25 cellular contexts compared by ENCODE assay signal in the genomic region with DNA sequence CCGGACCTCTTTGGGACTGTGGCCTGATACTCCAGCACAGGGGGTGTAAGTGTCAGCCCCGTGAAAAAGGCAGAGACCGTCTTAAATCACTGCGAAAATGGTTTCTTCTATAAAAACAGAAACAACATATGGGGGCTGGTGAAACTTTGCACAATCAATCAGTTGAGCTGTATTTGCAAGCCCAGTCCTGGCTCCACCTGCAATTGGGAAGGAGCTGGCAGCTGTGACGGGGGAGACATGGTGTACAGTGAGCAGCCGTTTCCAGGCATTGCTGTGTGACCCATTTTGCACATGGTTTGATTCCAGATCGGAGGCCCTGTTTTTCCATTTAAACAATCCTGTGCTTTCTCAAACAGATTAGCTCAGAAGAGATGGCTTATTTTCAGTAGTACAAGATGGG. TPM values are rescaled to one million over a fixed set of nuclear protein-coding genes. Genes with fewer than 3 reads are reported as not detected.
DNase-seq lines count a peak whose midpoint lies in the region; ATAC-seq and TF ChIP-seq lines count a peak whose summit lies in the region.
"Had no signal": no experiment of that assay in that cellular context is flagged by ENCODE, and none has a peak within 500 bp of the region (broad histone marks: within the 10 kb centered on the region; RNA-seq: fewer than 3 reads in every experiment).

No MANE protein-coding gene starts in this region.

- no peaks in the 10 kb centered on the region for H4K20me1 ChIP-seq in SK-N-SH (ENCODE audit: insufficient read depth)

- H3K27me3 ChIP-seq in SK-N-SH (ENCODE audit: insufficient read depth), result no peaks in the 10 kb centered on the region
- H3K27me3 ChIP-seq in esophagus muscularis mucosa, result no peaks in the 10 kb centered on the region
- H3K27me3 ChIP-seq: gastrocnemius medialis, MG63, transverse colon had no signal

- no peak overlapping the region for H3K4me2 ChIP-seq in SK-N-SH

- H3K27ac ChIP-seq in SK-N-SH (ENCODE audit: low read depth in 2 of 2, low read length in 1 of 2) (no peak overlapping the region), esophagus muscularis mucosa (replicated peaks in 1 of 4) (no peak overlapping the region)
- H3K27ac ChIP-seq: gastrocnemius medialis, prostate gland, transverse colon had no signal

- no peak overlapping the region for H3K4me3 Mint-ChIP-seq in osteocyte (ENCODE audit: unreplicated experiment)
- no peak overlapping the region for H3K4me3 Mint-ChIP-seq in glutamatergic neuron (ENCODE audit: unreplicated experiment)
- H3K4me3 Mint-ChIP-seq: activated naive CD8-positive, alpha-beta T cell treated with anti-CD3 and anti-CD28 coated beads for 36 hours; CD8-positive, alpha-beta T cell; central memory CD8-positive, alpha-beta T cell; T-helper 17 cell had no signal

- DNase-seq in SK-N-SH (peak; percentile 27), D341Med (ENCODE audit: low spot score) (peak; percentile 9), esophagus muscularis mucosa (ENCODE audit: extremely low spot score) (peak; percentile 68), osteocyte (ENCODE audit: extremely low spot score, unreplicated experiment) (peak; percentile 30), iPS-NIHi11 (ENCODE audit: low spot score) (no peak), NCI-H82 (lab: John Stamatoyannopoulos, UW) (no peak), glutamatergic neuron (no peak)
- DNase-seq: activated CD4-positive, CD25-positive, alpha-beta regulatory T cell treated with anti-CD3 and anti-CD28 coated beads, Interleukin-2, amount 50 U/mL, for 72 hours; activated effector memory CD4-positive, alpha-beta T cell treated with anti-CD3 and anti-CD28 coated beads, Interleukin-2, amount 50 U/mL, for 16 hours; activated naive CD8-positive, alpha-beta T cell treated with anti-CD3 and anti-CD28 coated beads for 36 hours; activated T-cell treated with anti-CD3 and anti-CD28 coated beads, Interleukin-2, amount 50 U/mL, for 1 hour; gastrocnemius medialis; KG1; kidney; mammary epithelial cell; MG63; NCI-H2029; NCI-H345; NCI-H774; T-helper 17 cell had no signal

- no peaks in the 10 kb centered on the region for H3F3A ChIP-seq in SK-N-SH (replicated peaks; ENCODE audit: insufficient read depth)

- no peak for TF ChIP-seq RAD21 in SK-N-SH (IDR thresholded peaks at IDR 0.05; ENCODE audit: low read length)

- no peak overlapping the region for H3K9ac ChIP-seq in SK-N-SH

- H3K4me1 Mint-ChIP-seq in osteocyte (ENCODE audit: unreplicated experiment), result no peaks in the 10 kb centered on the region
- peaks cover 6% of the 10 kb centered on the region for H3K4me1 Mint-ChIP-seq in glutamatergic neuron (ENCODE audit: low read depth, unreplicated experiment)
- H3K4me1 Mint-ChIP-seq: activated naive CD8-positive, alpha-beta T cell treated with anti-CD3 and anti-CD28 coated beads for 36 hours had no signal

- H3K27me3 Mint-ChIP-seq in osteocyte (ENCODE audit: unreplicated experiment), result no peaks in the 10 kb centered on the region
- peaks cover 4% of the 10 kb centered on the region for H3K27me3 Mint-ChIP-seq in glutamatergic neuron (ENCODE audit: unreplicated experiment)
- H3K27me3 Mint-ChIP-seq: activated naive CD8-positive, alpha-beta T cell treated with anti-CD3 and anti-CD28 coated beads for 36 hours; central memory CD8-positive, alpha-beta T cell; T-helper 17 cell had no signal

- H3K9me3 Mint-ChIP-seq in osteocyte (ENCODE audit: unreplicated experiment), result peaks cover 7% of the 10 kb centered on the region
- H3K9me3 Mint-ChIP-seq in glutamatergic neuron (ENCODE audit: unreplicated experiment), result no peaks in the 10 kb centered on the region
- H3K9me3 Mint-ChIP-seq: activated naive CD8-positive, alpha-beta T cell treated with anti-CD3 and anti-CD28 coated beads for 36 hours; CD8-positive, alpha-beta T cell; central memory CD8-positive, alpha-beta T cell had no signal

- H3K9me3 ChIP-seq in SK-N-SH, result no peaks in the 10 kb centered on the region
- no peaks in the 10 kb centered on the region for H3K9me3 ChIP-seq in esophagus muscularis mucosa
- H3K9me3 ChIP-seq: gastrocnemius medialis, MG63, prostate gland, transverse colon had no signal

- TF ChIP-seq CTCF in SK-N-SH (IDR thresholded peaks at IDR 0.05), result no peak
- no peak for TF ChIP-seq CTCF in esophagus muscularis mucosa (IDR thresholded peaks at IDR 0.05)
- TF ChIP-seq CTCF in osteocyte (IDR thresholded peaks at IDR 0.05), result no peak
- no peak for TF ChIP-seq CTCF in glutamatergic neuron (IDR thresholded peaks at IDR 0.05; ENCODE audit: partially characterized antibody, unreplicated experiment)

- CTCF ChIA-PET in SK-N-SH (lab: Yijun Ruan, JAX), result no interaction called here

- H3K4me3 ChIP-seq in SK-N-SH (ENCODE audit: low read depth in 2 of 2, low read length in 1 of 2) (no peak overlapping the region), esophagus muscularis mucosa (no peak overlapping the region)
- H3K4me3 ChIP-seq: gastrocnemius medialis, MG63, prostate gland, transverse colon had no signal

- H3K4me1 ChIP-seq in SK-N-SH (ENCODE audit: control insufficient read depth in 1 of 2, insufficient read depth in 2 of 2, low read depth in 1 of 2, low read length in 1 of 2) (peaks cover 0 to 3% of the 10 kb centered on the region in 2 experiments; a peak in 1 of 4 replicates), esophagus muscularis mucosa (peaks cover 0 to 5% (median 0%) of the 10 kb centered on the region in 4 donors)
- H3K4me1 ChIP-seq: gastrocnemius medialis, prostate gland, transverse colon had no signal

- H3K36me3 ChIP-seq in SK-N-SH (replicated peaks in 1 of 2; ENCODE audit: control insufficient read depth in 1 of 2, insufficient read depth in 2 of 2, low read length in 1 of 2), result peaks cover 5 to 6% of the 10 kb centered on the region in 2 experiments
- H3K36me3 ChIP-seq in esophagus muscularis mucosa, result peaks cover 39 to 89% (median 75%) of the 10 kb centered on the region in 4 donors
- H3K36me3 ChIP-seq: prostate gland had no signal

- POLR2A ChIA-PET in SK-N-SH (lab: Yijun Ruan, JAX), result no interaction called here

- TF ChIP-seq POLR2A in esophagus muscularis mucosa (IDR thresholded peaks at IDR 0.05; ENCODE audit: low read depth), result no peak

- no peak for TF ChIP-seq EP300 in SK-N-SH (IDR thresholded peaks at IDR 0.05; ENCODE audit: borderline replicate concordance in 1 of 2, low read depth in 1 of 2, low read length in 1 of 2)
- no peak for TF ChIP-seq EP300 in esophagus muscularis mucosa (IDR thresholded peaks at IDR 0.05)

- ATAC-seq in SK-N-SH treated with all-trans-retinoic acid at 6 μM for 48 hours, result no peak
- ATAC-seq: CD8-positive, alpha-beta T cell; gastrocnemius medialis; T-helper 17 cell had no signal

- no peak overlapping the region for H2AFZ ChIP-seq in SK-N-SH (ENCODE audit: low read depth)

- no peaks in the 10 kb centered on the region; the same call in 1 of the 2 replicates for H3K79me2 ChIP-seq in SK-N-SH (ENCODE audit: insufficient read depth)

- WGBS in SK-N-SH (ENCODE audit: low lambda C conversion rate), result 79% methylated on average over 7 of the region's 7 CpGs
- WGBS in esophagus muscularis mucosa, result 86% methylated on average over 7 of the region's 7 CpGs

- H3K9me2 ChIP-seq in SK-N-SH, result no peaks in the 10 kb centered on the region

- H3K36me3 Mint-ChIP-seq in osteocyte (ENCODE audit: unreplicated experiment) (peaks cover 28% of the 10 kb centered on the region), glutamatergic neuron (ENCODE audit: unreplicated experiment) (peaks cover 27% of the 10 kb centered on the region)

- no peak overlapping the region for H3K27ac Mint-ChIP-seq in osteocyte (ENCODE audit: unreplicated experiment)
- no peak overlapping the region for H3K27ac Mint-ChIP-seq in glutamatergic neuron (ENCODE audit: unreplicated experiment)
- H3K27ac Mint-ChIP-seq: activated naive CD8-positive, alpha-beta T cell treated with anti-CD3 and anti-CD28 coated beads for 36 hours; CD8-positive, alpha-beta T cell; T-helper 17 cell had no signal

- intact Hi-C loops in esophagus muscularis mucosa (cut with DNase I), result no loop called here

TF ChIP-seq in SK-N-SH, 30 proteins besides CTCF, POLR2A, EP300 and RAD21:
- TF ChIP-seq ELF1 (IDR thresholded peaks at IDR 0.05) (no peak), JUND (IDR thresholded peaks at IDR 0.05) (no peak), YY1 (IDR thresholded peaks at IDR 0.05; ENCODE audit: low read depth) (no peak)

TF ChIP-seq in SK-N-SH treated with all-trans-retinoic acid at 6 μM for 48 hours, 23 proteins besides CTCF, POLR2A, EP300 and RAD21 (continues in another document):
- TF ChIP-seq TCF4 (CRISPR knock-in tag; IDR thresholded peaks at IDR 0.05; ENCODE audit: borderline replicate concordance) (no peak), ZNF8 (CRISPR knock-in tag; IDR thresholded peaks at IDR 0.05) (no peak), ISL1 (CRISPR knock-in tag; IDR thresholded peaks at IDR 0.05) (no peak)
- TF ChIP-seq, protein P1, sequence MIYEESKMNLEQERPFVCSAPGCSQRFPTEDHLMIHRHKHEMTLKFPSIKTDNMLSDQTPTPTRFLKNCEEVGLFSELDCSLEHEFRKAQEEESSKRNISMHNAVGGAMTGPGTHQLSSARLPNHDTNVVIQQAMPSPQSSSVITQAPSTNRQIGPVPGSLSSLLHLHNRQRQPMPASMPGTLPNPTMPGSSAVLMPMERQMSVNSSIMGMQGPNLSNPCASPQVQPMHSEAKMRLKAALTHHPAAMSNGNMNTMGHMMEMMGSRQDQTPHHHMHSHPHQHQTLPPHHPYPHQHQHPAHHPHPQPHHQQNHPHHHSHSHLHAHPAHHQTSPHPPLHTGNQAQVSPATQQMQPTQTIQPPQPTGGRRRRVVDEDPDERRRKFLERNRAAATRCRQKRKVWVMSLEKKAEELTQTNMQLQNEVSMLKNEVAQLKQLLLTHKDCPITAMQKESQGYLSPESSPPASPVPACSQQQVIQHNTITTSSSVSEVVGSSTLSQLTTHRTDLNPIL (CRISPR knock-in tag; IDR thresholded peaks at IDR 0.05; ENCODE audit: low read depth), result no peak

RNA-seq across cellular contexts. Expression of a gene that starts 12.9 kb away (rescaled TPM):
- polyA plus RNA-seq in SK-N-SH (2012; rRNA removed), result 2.3 and 2.8 TPM in 2 replicates
- polyA plus RNA-seq in SK-N-SH (2012; cell fraction: cytosol; rRNA removed), result 0.15 and 0.31 TPM in 2 replicates
- 26.7 and 39.7 TPM in 2 replicates for polyA plus RNA-seq in SK-N-SH (2012; cell fraction: nucleus; rRNA removed)
- total RNA-seq in esophagus muscularis mucosa, result 10 to 100 TPM; 29.0 to 59.0 (median 50.5) TPM
- 13.1 and 13.6 TPM in 2 replicates for total RNA-seq in osteocyte
- 43.2 TPM for total RNA-seq in glutamatergic neuron (ENCODE audit: unreplicated experiment)

RNA-seq across cellular contexts. Expression of a gene that starts 54.4 kb away (rescaled TPM):
- polyA plus RNA-seq in SK-N-SH (2012; rRNA removed), result 63.8 and 90.9 TPM in 2 replicates
- polyA plus RNA-seq in SK-N-SH (2012; cell fraction: cytosol; rRNA removed), result 54.0 and 56.0 TPM in 2 replicates
- polyA plus RNA-seq in SK-N-SH (2012; cell fraction: nucleus; rRNA removed), result 199 and 277 TPM in 2 replicates
- 10 to 100 TPM; 36.6 to 57.7 (median 43.5) TPM for total RNA-seq in esophagus muscularis mucosa
- 66.9 and 67.0 TPM in 2 replicates for total RNA-seq in osteocyte
- 71.2 TPM for total RNA-seq in glutamatergic neuron (ENCODE audit: unreplicated experiment)

Comparison
In these comparisons a context has a peak if more than half of its experiments do, and no peak if none do; other contexts are left out.
1. DNase-seq: peak in SK-N-SH (single experiment), D341Med (single experiment), esophagus muscularis mucosa (single experiment) and osteocyte (single experiment); none in iPS-NIHi11 (single experiment), NCI-H82 (single experiment) and glutamatergic neuron (single experiment).